ENCODE assay signal across 8 cellular contexts in the genomic region with DNA sequence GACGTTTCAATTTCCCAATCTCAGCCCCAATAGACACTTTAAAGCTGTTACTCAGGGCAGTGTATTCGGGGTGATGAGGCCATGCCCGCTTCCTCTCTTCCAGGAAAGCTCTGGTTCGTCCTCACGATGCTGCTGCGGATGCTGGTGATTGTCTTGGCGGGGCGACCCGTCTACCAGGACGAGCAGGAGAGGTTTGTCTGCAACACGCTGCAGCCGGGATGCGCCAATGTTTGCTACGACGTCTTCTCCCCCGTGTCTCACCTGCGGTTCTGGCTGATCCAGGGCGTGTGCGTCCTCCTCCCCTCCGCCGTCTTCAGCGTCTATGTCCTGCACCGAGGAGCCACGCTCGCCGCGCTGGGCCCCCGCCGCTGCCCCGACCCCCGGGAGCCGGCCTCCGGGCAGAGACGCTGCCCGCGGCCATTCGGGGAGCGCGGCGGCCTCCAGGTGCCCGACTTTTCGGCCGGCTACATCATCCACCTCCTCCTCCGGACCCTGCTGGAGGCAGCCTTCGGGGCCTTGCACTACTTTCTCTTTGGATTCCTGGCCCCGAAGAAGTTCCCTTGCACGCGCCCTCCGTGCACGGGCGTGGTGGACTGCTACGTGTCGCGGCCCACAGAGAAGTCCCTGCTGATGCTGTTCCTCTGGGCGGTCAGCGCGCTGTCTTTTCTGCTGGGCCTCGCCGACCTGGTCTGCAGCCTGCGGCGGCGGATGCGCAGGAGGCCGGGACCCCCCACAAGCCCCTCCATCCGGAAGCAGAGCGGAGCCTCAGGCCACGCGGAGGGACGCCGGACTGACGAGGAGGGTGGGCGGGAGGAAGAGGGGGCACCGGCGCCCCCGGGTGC. TPM values are rescaled to one million over a fixed set of nuclear protein-coding genes. Genes with fewer than 3 reads are reported as not detected.
A peak's percentile ranks its signal among the peaks of the same experiment; 100 is the strongest.
DNase-seq lines count a peak whose midpoint lies in the region; ATAC-seq, FAIRE-seq and TF ChIP-seq lines count a peak whose summit lies in the region.

No MANE protein-coding gene starts in this region.

- ATAC-seq in lower lobe of right lung (peak; percentile 46), upper lobe of left lung (ENCODE audit: low FRiP score in 2 of 2) (peak; percentile 23 to 53), GM21526 (IDR thresholded peaks at IDR 0.05; ENCODE audit: low FRiP score, unreplicated experiment) (no peak)

- WGBS in upper lobe of left lung, 2 donors: 30 to 32% methylated on average over 13 to 65 of the region's 75 CpGs

- H3K4me3 ChIP-seq in astrocyte (ENCODE audit: insufficient read depth, low read depth, low read length) (peak overlapping the region; percentile 40), lower lobe of right lung (peak overlapping the region; percentile 52), upper lobe of left lung (peak overlapping the region; percentile 22 to 52 (median 43))

- no peaks in the 10 kb centered on the region for H3K9me3 Mint-ChIP-seq in activated naive CD4-positive, alpha-beta T cell treated with anti-CD3 and anti-CD28 coated beads, Interleukin-2, amount 50 U/mL, for 24 hours
- peaks cover 3% of the 10 kb centered on the region for H3K9me3 Mint-ChIP-seq in astrocyte (ENCODE audit: unreplicated experiment)

- no peak for FAIRE-seq in astrocyte (lab: Jason Lieb, UNC)
- no peak for FAIRE-seq in urothelium cell line (lab: Jason Lieb, UNC)

- no peaks in the 10 kb centered on the region for H3K36me3 ChIP-seq in astrocyte (ENCODE audit: insufficient read depth, low read length)
- H3K36me3 ChIP-seq in lower lobe of right lung: no peaks in the 10 kb centered on the region
- no peaks in the 10 kb centered on the region for H3K36me3 ChIP-seq in upper lobe of left lung

- peak overlapping the region; percentile 84 for H3K4me2 ChIP-seq in astrocyte (ENCODE audit: low read length)

- H4K20me1 ChIP-seq in astrocyte (ENCODE audit: insufficient read depth, low read length): no peaks in the 10 kb centered on the region

- H3K27me3 ChIP-seq in astrocyte (ENCODE audit: insufficient read depth, low read length) (peaks cover 6% of the 10 kb centered on the region), lower lobe of right lung (ENCODE audit: low read depth) (peaks cover 32% of the 10 kb centered on the region), upper lobe of left lung (peaks cover 0 to 13% (median 7%) of the 10 kb centered on the region in 4 donors)

- peaks cover 34% of the 10 kb centered on the region for H3K27me3 Mint-ChIP-seq in activated naive CD4-positive, alpha-beta T cell treated with anti-CD3 and anti-CD28 coated beads, Interleukin-2, amount 50 U/mL, for 24 hours
- peaks cover 13% of the 10 kb centered on the region for H3K27me3 Mint-ChIP-seq in astrocyte (ENCODE audit: low read depth, unreplicated experiment)

- H3K4me1 ChIP-seq in astrocyte (ENCODE audit: insufficient read depth, low read length): peaks cover 7% of the 10 kb centered on the region
- H3K4me1 ChIP-seq in lower lobe of right lung: peaks cover 6% of the 10 kb centered on the region
- H3K4me1 ChIP-seq in upper lobe of left lung: peaks cover 9 to 16% (median 11%) of the 10 kb centered on the region in 4 donors

- H3K79me2 ChIP-seq in astrocyte (ENCODE audit: insufficient read depth, low read length): no peaks in the 10 kb centered on the region

- no peak for TF ChIP-seq POLR2A in upper lobe of left lung (IDR thresholded peaks at IDR 0.05)

- intact Hi-C loops in lower lobe of right lung (cut with DNase I): no loop called here

- no peaks in the 10 kb centered on the region for H3K36me3 Mint-ChIP-seq in activated naive CD4-positive, alpha-beta T cell treated with anti-CD3 and anti-CD28 coated beads, Interleukin-2, amount 50 U/mL, for 24 hours
- H3K36me3 Mint-ChIP-seq in astrocyte (ENCODE audit: low read depth, unreplicated experiment): no peaks in the 10 kb centered on the region

- TF ChIP-seq CTCF in astrocyte (IDR thresholded peaks at IDR 0.05; ENCODE audit: insufficient read depth, low read depth, low read length) (no peak), lower lobe of right lung (IDR thresholded peaks at IDR 0.05) (no peak), upper lobe of left lung (IDR thresholded peaks at IDR 0.05) (no peak)

- H2AFZ ChIP-seq in astrocyte (ENCODE audit: low read depth, low read length): peak overlapping the region; percentile 91

- H3K4me1 Mint-ChIP-seq in activated naive CD4-positive, alpha-beta T cell treated with anti-CD3 and anti-CD28 coated beads, Interleukin-2, amount 50 U/mL, for 24 hours: peaks cover 6% of the 10 kb centered on the region
- H3K4me1 Mint-ChIP-seq in astrocyte (ENCODE audit: low read depth, unreplicated experiment): no peaks in the 10 kb centered on the region

- no peak for DNase-seq in activated naive CD4-positive, alpha-beta T cell (lab: John Stamatoyannopoulos, UW)
- peak; percentile 15 for DNase-seq in astrocyte (ENCODE audit: low read depth)
- DNase-seq in lower lobe of right lung: peak; percentile 45
- peak in 1 of 2 donors; percentile 82 for DNase-seq in upper lobe of left lung
- DNase-seq in stimulated activated naive CD4-positive, alpha-beta T cell (lab: John Stamatoyannopoulos, UW): no peak
- no peak for DNase-seq in urothelium cell line (ENCODE audit: low spot score)

- H3K9me3 ChIP-seq in astrocyte (ENCODE audit: insufficient read depth, low read depth, low read length) (no peaks in the 10 kb centered on the region), lower lobe of right lung (no peaks in the 10 kb centered on the region), upper lobe of left lung (no peaks in the 10 kb centered on the region)

- TF ChIP-seq EP300 in upper lobe of left lung (IDR thresholded peaks at IDR 0.05): no peak

- H3K27ac Mint-ChIP-seq in activated naive CD4-positive, alpha-beta T cell treated with anti-CD3 and anti-CD28 coated beads, Interleukin-2, amount 50 U/mL, for 24 hours: no peak overlapping the region
- H3K27ac Mint-ChIP-seq in astrocyte (ENCODE audit: unreplicated experiment): no peak overlapping the region

- H3K27ac ChIP-seq in astrocyte (ENCODE audit: low read depth, low read length) (no peak overlapping the region), lower lobe of right lung (no peak overlapping the region), upper lobe of left lung (no peak overlapping the region)

- peak overlapping the region; percentile 49 for H3K9ac ChIP-seq in astrocyte (ENCODE audit: low read length)

- peak overlapping the region; percentile 73 for H3K4me3 Mint-ChIP-seq in activated naive CD4-positive, alpha-beta T cell treated with anti-CD3 and anti-CD28 coated beads, Interleukin-2, amount 50 U/mL, for 24 hours
- H3K4me3 Mint-ChIP-seq in astrocyte (ENCODE audit: unreplicated experiment): no peak overlapping the region

RNA-seq across cellular contexts. Expression of a gene that starts 2.6 kb away (rescaled TPM):
- total RNA-seq in astrocyte (not detected in 2 replicates), lower lobe of right lung (not detected), upper lobe of left lung (not detected)

RNA-seq across cellular contexts. Expression of a gene that starts 34.4 kb away (rescaled TPM):
- 17.2 and 30.9 TPM in 2 replicates for total RNA-seq in astrocyte
- 13.3 TPM for total RNA-seq in lower lobe of right lung
- total RNA-seq in upper lobe of left lung: 10 to 100 TPM in 5 of 6 donors, 1 to 10 TPM in 1; 2.1 to 26.3 (median 21.0) TPM

Comparison
In these comparisons a context has a peak if more than half of its experiments do, and no peak if none do; other contexts are left out.
1. DNase-seq: peak in astrocyte (single experiment) and lower lobe of right lung (single experiment); none in activated naive CD4-positive, alpha-beta T cell (0 of 4), stimulated activated naive CD4-positive, alpha-beta T cell (0 of 6) and urothelium cell line (single experiment).
2. Peak in every context shown above with its lines, with median percentiles within 50 percentile points of each other: H3K4me3 ChIP-seq.